12 cellular contexts compared by ENCODE assay signal in the genomic region with DNA sequence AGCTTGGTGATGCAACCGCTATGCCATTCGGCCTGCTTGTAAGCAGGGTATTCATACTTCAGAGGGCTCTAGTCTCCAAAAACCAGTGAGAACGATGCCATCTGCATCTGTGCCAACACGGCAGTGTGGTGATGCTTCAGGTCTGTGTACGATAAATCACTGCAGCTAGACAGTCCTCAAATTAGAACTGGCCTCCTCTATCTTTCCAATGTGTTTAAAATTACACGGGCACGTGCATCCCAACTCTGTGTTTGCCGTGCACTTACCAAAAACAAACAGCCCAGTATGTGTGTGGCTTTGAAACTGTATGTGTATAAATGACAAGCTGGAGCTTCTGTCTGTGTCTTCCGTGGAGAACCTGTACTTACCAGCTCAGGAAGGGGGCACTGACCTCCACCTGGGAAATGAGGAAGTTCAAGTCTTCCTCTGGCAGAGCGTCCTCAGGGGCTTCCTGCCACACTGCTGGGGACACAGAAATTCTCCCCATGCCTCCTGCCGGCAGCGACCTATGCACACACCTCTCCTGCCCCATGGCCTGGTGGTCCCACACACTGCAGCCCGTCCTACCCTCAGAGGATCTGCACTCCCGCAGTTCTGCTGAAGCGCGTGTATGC. TPM values are rescaled to one million over a fixed set of nuclear protein-coding genes. Genes with fewer than 3 reads are reported as not detected.
DNase-seq lines count a peak whose midpoint lies in the region; ATAC-seq and TF ChIP-seq lines count a peak whose summit lies in the region.
"Had no signal": no experiment of that assay in that cellular context is flagged by ENCODE, and none has a peak within 500 bp of the region (broad histone marks: within the 10 kb centered on the region; RNA-seq: fewer than 3 reads in every experiment).

No MANE protein-coding gene starts in this region.

- peak; percentile 29 for ATAC-seq in stimulated activated naive CD8-positive, alpha-beta T cell treated with anti-CD3 and anti-CD28 coated beads, Interleukin-15, amount 100 ng/mL, for 72 hours
- no peak for ATAC-seq in stimulated activated naive CD8-positive, alpha-beta T cell treated with anti-CD3 and anti-CD28 coated beads, Interleukin-15, Interleukin-2, amounts not matched to agents 100 U/mL and 50 U/mL, for 24 hours
- no peak for ATAC-seq in GM19035 (IDR thresholded peaks at IDR 0.05; ENCODE audit: unreplicated experiment)
- ATAC-seq in omental fat pad (ENCODE audit: low FRiP score) = no peak
- ATAC-seq in GM21528 (IDR thresholded peaks at IDR 0.05; ENCODE audit: low FRiP score, unreplicated experiment) = no peak

- no peaks in the 10 kb centered on the region for H3K4me1 Mint-ChIP-seq in stimulated activated naive CD8-positive, alpha-beta T cell treated with anti-CD3 and anti-CD28 coated beads, Interleukin-15, amount 100 ng/mL, for 72 hours

- no peak for DNase-seq in stimulated activated naive CD8-positive, alpha-beta T cell treated with anti-CD3 and anti-CD28 coated beads, Interleukin-15, amount 100 ng/mL, for 72 hours
- no peak for DNase-seq in stimulated activated naive CD8-positive, alpha-beta T cell treated with anti-CD3 and anti-CD28 coated beads, Interleukin-15, Interleukin-2, amounts not matched to agents 100 U/mL and 50 U/mL, for 24 hours
- DNase-seq in NCI-H69 (lab: John Stamatoyannopoulos, UW) (peak; percentile 68), islet precursor cell (peak; percentile 44), pons (ENCODE audit: low spot score) (no peak), omental fat pad (ENCODE audit: low spot score) (no peak)
- DNase-seq: CD4-positive, CD25-positive, alpha-beta regulatory T cell; NCI-H526; stimulated activated CD4-positive, alpha-beta T cell treated with anti-CD3 and anti-CD28 coated beads, Interleukin-4, amount 100 ng/mL, for 24 hours had no signal

- peak overlapping the region in 1 of 2 donors; percentile 25 for H3K27ac Mint-ChIP-seq in stimulated activated naive CD8-positive, alpha-beta T cell treated with anti-CD3 and anti-CD28 coated beads, Interleukin-15, amount 100 ng/mL, for 72 hours
- H3K27ac Mint-ChIP-seq: stimulated activated naive CD8-positive, alpha-beta T cell treated with anti-CD3 and anti-CD28 coated beads, Interleukin-15, Interleukin-2, amounts not matched to agents 100 ng/mL and 50 ng/mL, for 24 hours had no signal

- no peak overlapping the region for H3K4me3 Mint-ChIP-seq in stimulated activated naive CD8-positive, alpha-beta T cell treated with anti-CD3 and anti-CD28 coated beads, Interleukin-15, amount 100 ng/mL, for 72 hours
- H3K4me3 Mint-ChIP-seq: CD4-positive, CD25-positive, alpha-beta regulatory T cell; stimulated activated naive CD8-positive, alpha-beta T cell treated with anti-CD3 and anti-CD28 coated beads, Interleukin-15, Interleukin-2, amounts not matched to agents 100 ng/mL and 50 ng/mL, for 24 hours had no signal

- no peak for TF ChIP-seq CTCF in omental fat pad (IDR thresholded peaks at IDR 0.05)

- H3K9me3 Mint-ChIP-seq in stimulated activated naive CD8-positive, alpha-beta T cell treated with anti-CD3 and anti-CD28 coated beads, Interleukin-15, amount 100 ng/mL, for 72 hours = no peaks in the 10 kb centered on the region
- H3K9me3 Mint-ChIP-seq: stimulated activated naive CD8-positive, alpha-beta T cell treated with anti-CD3 and anti-CD28 coated beads, Interleukin-15, Interleukin-2, amounts not matched to agents 100 ng/mL and 50 ng/mL, for 24 hours had no signal

- no peaks in the 10 kb centered on the region for H3K27me3 Mint-ChIP-seq in stimulated activated naive CD8-positive, alpha-beta T cell treated with anti-CD3 and anti-CD28 coated beads, Interleukin-15, amount 100 ng/mL, for 72 hours
- H3K27me3 Mint-ChIP-seq: CD4-positive, CD25-positive, alpha-beta regulatory T cell; stimulated activated naive CD8-positive, alpha-beta T cell treated with anti-CD3 and anti-CD28 coated beads, Interleukin-15, Interleukin-2, amounts not matched to agents 100 ng/mL and 50 ng/mL, for 24 hours had no signal

RNA-seq across cellular contexts. Expression of gene MED10, which starts 12.3 kb away (rescaled TPM):
- 10 to 100 TPM; 22.8 to 36.1 (median 27.8) TPM for total RNA-seq in omental fat pad

Comparison
In these comparisons a context has a peak if more than half of its experiments do, and no peak if none do; other contexts are left out.
1. DNase-seq: peak in NCI-H69 (single experiment) and islet precursor cell (single experiment); none in stimulated activated naive CD8-positive, alpha-beta T cell treated with anti-CD3 and anti-CD28 coated beads, Interleukin-15, amount 100 ng/mL, for 72 hours (0 of 2), stimulated activated naive CD8-positive, alpha-beta T cell treated with anti-CD3 and anti-CD28 coated beads, Interleukin-15, Interleukin-2, amounts not matched to agents 100 U/mL and 50 U/mL, for 24 hours (single experiment), pons (single experiment) and omental fat pad (single experiment).